19 cellular contexts compared by ENCODE assay signal in genomic region chr10:13018171-13018570, GRCh38. TPM values are rescaled to one million over a fixed set of nuclear protein-coding genes. Genes with fewer than 3 reads are reported as not detected.
"Had no signal": no experiment of that assay in that cellular context is flagged by ENCODE, and none has a peak within 500 bp of the region (broad histone marks: within the 10 kb centered on the region; RNA-seq: fewer than 3 reads in every experiment).

No MANE protein-coding gene starts in this region.

- H3K4me3 Mint-ChIP-seq: activated CD8-positive, alpha-beta T cell treated with anti-CD3 and anti-CD28 coated beads, Interleukin-2, amount 10 ng/mL, durations not matched to agents 7 days and 5 days; activated naive CD8-positive, alpha-beta T cell treated with anti-CD3 and anti-CD28 coated beads, Interleukin-2, amount 50 U/mL, for 24 hours; activated T-helper 1 cell treated with anti-CD3 and anti-CD28 coated beads, Interleukin-12 subunit alpha, Interleukin-12 subunit beta, Interleukin-2, Interleukin-4 antibody, amounts not matched to agents 30 ng/mL and 10 ng/mL and 1 ng/mL, durations not matched to agents 14 hours and 24 hours and 36 hours; endodermal cell; mesothelial cell of epicardium; stimulated activated effector memory CD8-positive, alpha-beta T cell treated with anti-CD3 and anti-CD28 coated beads, Interleukin-12 subunit alpha, Interleukin-12 subunit beta, amount 100 ng/mL, for 72 hours; T-helper 1 cell treated with Interleukin-12 subunit alpha and Interleukin-12 subunit beta and Interleukin-4 antibody, amounts not matched to agents 30 μg/mL and 1 μg/mL, for 36 hours; WTC11 had no signal

- H3K36me3 ChIP-seq: heart left ventricle, neutrophil, thyroid gland, vagina had no signal

- H3K4me1 ChIP-seq: heart left ventricle, thyroid gland, vagina had no signal

- DNase-seq: activated CD4-positive, alpha-beta T cell treated with anti-CD3 and anti-CD28 coated beads for 48 hours; activated CD8-positive, alpha-beta memory T cell treated with anti-CD3 and anti-CD28 coated beads, Interleukin-2, amount 50 U/mL, for 48 hours; activated CD8-positive, alpha-beta T cell treated with anti-CD3 and anti-CD28 coated beads, Interleukin-2, amount 10 ng/mL, durations not matched to agents 7 days and 5 days; activated naive CD4-positive, alpha-beta T cell; activated naive CD8-positive, alpha-beta T cell treated with anti-CD3 and anti-CD28 coated beads, Interleukin-2, amount 50 U/mL, for 24 hours; dermis blood vessel endothelial cell; endodermal cell; foreskin fibroblast; heart left ventricle; posterior cingulate gyrus; thyroid gland had no signal

- H3K4me1 Mint-ChIP-seq: activated naive CD8-positive, alpha-beta T cell treated with anti-CD3 and anti-CD28 coated beads, Interleukin-2, amount 50 U/mL, for 24 hours; stimulated activated effector memory CD8-positive, alpha-beta T cell treated with anti-CD3 and anti-CD28 coated beads, Interleukin-12 subunit alpha, Interleukin-12 subunit beta, amount 100 ng/mL, for 72 hours had no signal

- H3K9me3 ChIP-seq: neutrophil, thyroid gland, vagina had no signal

- H3K27me3 ChIP-seq: neutrophil, thyroid gland, vagina had no signal

- ATAC-seq: activated CD8-positive, alpha-beta T cell treated with anti-CD3 and anti-CD28 coated beads, Interleukin-2, amount 10 ng/mL, durations not matched to agents 7 days and 5 days; activated naive CD8-positive, alpha-beta T cell treated with anti-CD3 and anti-CD28 coated beads, Interleukin-2, amount 50 U/mL, for 24 hours; heart left ventricle; stimulated activated effector memory CD8-positive, alpha-beta T cell treated with anti-CD3 and anti-CD28 coated beads, Interleukin-12 subunit alpha, Interleukin-12 subunit beta, amount 100 ng/mL, for 72 hours; WTC11 had no signal

- H3K4me3 ChIP-seq: heart left ventricle, skin epidermis, thyroid gland, vagina had no signal

- H3K36me3 Mint-ChIP-seq: stimulated activated effector memory CD8-positive, alpha-beta T cell treated with anti-CD3 and anti-CD28 coated beads, Interleukin-12 subunit alpha, Interleukin-12 subunit beta, amount 100 ng/mL, for 72 hours had no signal

- H3K27ac ChIP-seq: heart left ventricle, neutrophil, skin epidermis, thyroid gland, vagina had no signal

- H3K27ac Mint-ChIP-seq: activated CD8-positive, alpha-beta T cell treated with anti-CD3 and anti-CD28 coated beads, Interleukin-2, amount 10 ng/mL, durations not matched to agents 7 days and 5 days; activated naive CD8-positive, alpha-beta T cell treated with anti-CD3 and anti-CD28 coated beads, Interleukin-2, amount 50 U/mL, for 24 hours; activated T-helper 1 cell treated with anti-CD3 and anti-CD28 coated beads, Interleukin-12 subunit alpha, Interleukin-12 subunit beta, Interleukin-2, Interleukin-4 antibody, amounts not matched to agents 30 ng/mL and 10 ng/mL and 1 ng/mL, durations not matched to agents 14 hours and 24 hours and 36 hours; endodermal cell; mesothelial cell of epicardium; stimulated activated effector memory CD8-positive, alpha-beta T cell treated with anti-CD3 and anti-CD28 coated beads, Interleukin-12 subunit alpha, Interleukin-12 subunit beta, amount 100 ng/mL, for 72 hours; T-helper 1 cell treated with Interleukin-12 subunit alpha and Interleukin-12 subunit beta and Interleukin-4 antibody, amounts not matched to agents 30 μg/mL and 1 μg/mL, for 36 hours; WTC11 had no signal

RNA-seq across cellular contexts. Expression of gene CCDC3, which starts 16.7 kb away (rescaled TPM):
- total RNA-seq: activated CD8-positive, alpha-beta T cell treated with anti-CD3 and anti-CD28 coated beads, Interleukin-2, amount 10 ng/mL, durations not matched to agents 7 days and 5 days had no signal
